In the genomic region with DNA sequence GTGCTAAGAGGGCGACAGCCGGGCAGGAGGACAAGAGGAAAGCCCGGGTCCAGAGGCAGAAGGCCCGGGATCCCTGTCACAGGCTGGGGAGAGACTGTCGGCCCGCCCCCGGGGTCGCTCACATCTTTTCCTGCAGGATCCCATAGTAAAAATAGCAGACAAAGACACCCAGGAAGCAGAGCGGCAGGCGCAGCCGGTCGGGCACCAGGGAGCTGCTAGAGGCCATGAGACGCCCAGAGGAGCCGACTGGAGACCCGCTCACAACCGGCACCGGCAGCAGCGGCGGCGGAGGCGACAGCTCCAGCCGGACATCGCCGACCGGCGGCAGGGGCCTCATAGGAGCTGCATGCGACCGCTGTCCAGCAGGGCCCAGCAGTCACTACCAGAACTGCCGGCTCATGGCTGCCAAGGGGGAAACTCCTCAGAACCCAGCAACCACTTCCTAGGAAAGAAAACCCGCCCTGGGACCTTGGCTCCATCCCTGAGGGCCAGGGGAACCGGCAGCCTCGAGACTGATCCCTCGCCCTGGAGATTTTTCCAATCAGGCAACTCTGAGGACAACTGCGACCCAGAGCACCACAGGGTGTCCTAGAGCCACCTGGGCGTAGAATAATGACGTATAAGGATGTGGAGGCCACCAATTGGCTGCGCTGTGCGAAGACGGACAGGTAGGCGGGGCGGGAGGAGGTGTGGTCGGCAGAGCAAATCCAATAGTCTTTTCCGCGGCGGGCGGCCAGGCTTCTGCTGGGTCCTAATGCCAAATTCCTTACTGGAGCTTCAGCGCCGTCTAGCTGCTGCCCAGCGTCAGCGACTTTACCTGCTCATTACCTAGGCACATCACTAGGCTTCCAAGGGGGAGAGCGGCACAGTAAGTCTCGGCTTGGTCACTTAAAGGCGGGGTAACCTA, we compare ENCODE assay signal across 8 cellular contexts. TPM values are rescaled to one million over a fixed set of nuclear protein-coding genes. Genes with fewer than 3 reads are reported as not detected.
A peak's percentile ranks its signal among the peaks of the same experiment; 100 is the strongest.
DNase-seq lines count a peak whose midpoint lies in the region; ATAC-seq, FAIRE-seq and TF ChIP-seq lines count a peak whose summit lies in the region.

Gene SLC35B1 (minus strand): TSS at position 357 of the 907 bp plus-strand sequence. CDS start 131 bp downstream, at position 226.

- peak within 1 kb of the TSS; percentile 96 for H3K4me3 Mint-ChIP-seq in activated CD4-positive, alpha-beta T cell treated with anti-CD3 and anti-CD28 coated beads, Interleukin-2, amount 10 ng/mL, durations not matched to agents 24 days and 14 days

- no peaks in the 10 kb centered on the region for H3K27me3 ChIP-seq in BLaER1

- H3K36me3 ChIP-seq in BLaER1, result peaks cover 76% of the 10 kb centered on the region

- H3K27me3 Mint-ChIP-seq in activated CD4-positive, alpha-beta T cell treated with anti-CD3 and anti-CD28 coated beads, Interleukin-2, amount 10 ng/mL, durations not matched to agents 24 days and 14 days, result no peaks in the 10 kb centered on the region

- H3K4me3 ChIP-seq in BLaER1 (peak within 1 kb of the TSS; percentile 99), coronary artery (peak within 1 kb of the TSS; percentile 84)

- H3K4me1 Mint-ChIP-seq in activated CD4-positive, alpha-beta T cell treated with anti-CD3 and anti-CD28 coated beads, Interleukin-2, amount 10 ng/mL, durations not matched to agents 24 days and 14 days, result peaks cover 30% of the 10 kb centered on the region

- peak within 1 kb of the TSS; percentile 89 for H3K4me2 ChIP-seq in BLaER1

- H3K27ac ChIP-seq in BLaER1 (peak within 1 kb of the TSS; percentile 99), coronary artery (peak within 1 kb of the TSS; percentile 83 to 92)

- intact Hi-C loops in activated CD4-positive, alpha-beta T cell treated with anti-CD3 and anti-CD28 coated beads, Interleukin-2, amount 10 ng/mL, durations not matched to agents 24 days and 14 days (cut with micrococcal nuclease), result loop anchor here (1.0 to 10.0 kb wide), 10 partner anchors 12 to 387 kb away; partner anchors contain the start of genes DLX3, FAM117A, KAT7 and PDK2

- peaks cover 72% of the 10 kb centered on the region for H3K4me1 ChIP-seq in BLaER1

- peak; percentile 83 for ATAC-seq in HG03460 (IDR thresholded peaks at IDR 0.05; ENCODE audit: unreplicated experiment)

- H3K9ac ChIP-seq in BLaER1, result peak within 1 kb of the TSS; percentile 99

- H3K9me3 Mint-ChIP-seq in activated CD4-positive, alpha-beta T cell treated with anti-CD3 and anti-CD28 coated beads, Interleukin-2, amount 10 ng/mL, durations not matched to agents 24 days and 14 days, result no peaks in the 10 kb centered on the region

- DNase-seq in GM19239 (ENCODE audit: insufficient read length, low spot score), result peak; percentile 95
- DNase-seq in NCI-H526 (lab: John Stamatoyannopoulos, UW), result peak; percentile 99 to 100
- peak; percentile 99 for DNase-seq in activated CD4-positive, alpha-beta T cell treated with anti-CD3 and anti-CD28 coated beads, Interleukin-2, amount 10 ng/mL, durations not matched to agents 24 days and 14 days
- DNase-seq in coronary artery (ENCODE audit: low spot score), result peak; percentile 98
- peak; percentile 100 for DNase-seq in left kidney (ENCODE audit: low read depth, low spot score)
- peak; percentile 97 for DNase-seq in stimulated activated CD4-positive, alpha-beta T cell treated with anti-CD3 and anti-CD28 coated beads, Interleukin-2, amount 100 ng/mL, for 4 hours (ENCODE audit: low read depth)

- FAIRE-seq in GM19239 (lab: Jason Lieb, UNC), result peak; percentile 98

- TF ChIP-seq CTCF in coronary artery (IDR thresholded peaks at IDR 0.05), result peak; percentile 43

- H3K9me3 ChIP-seq in BLaER1, result no peaks in the 10 kb centered on the region

- peak within 1 kb of the TSS; percentile 99 for H3K27ac Mint-ChIP-seq in activated CD4-positive, alpha-beta T cell treated with anti-CD3 and anti-CD28 coated beads, Interleukin-2, amount 10 ng/mL, durations not matched to agents 24 days and 14 days

- no peaks in the 10 kb centered on the region for H4K20me1 ChIP-seq in BLaER1

- peaks cover 39% of the 10 kb centered on the region for H3K36me3 Mint-ChIP-seq in activated CD4-positive, alpha-beta T cell treated with anti-CD3 and anti-CD28 coated beads, Interleukin-2, amount 10 ng/mL, durations not matched to agents 24 days and 14 days (ENCODE audit: low read depth)

RNA-seq across cellular contexts. Expression of gene SLC35B1, which starts in this region (rescaled TPM):
- 78.9 and 79.5 TPM in 2 replicates for total RNA-seq in activated CD4-positive, alpha-beta T cell treated with anti-CD3 and anti-CD28 coated beads, Interleukin-2, amount 10 ng/mL, durations not matched to agents 24 days and 14 days

Comparison
In these comparisons a context has a peak if more than half of its experiments do, and no peak if none do; other contexts are left out.
1. Peak in every context shown above with its lines: DNase-seq, ATAC-seq, H3K4me3 ChIP-seq and H3K27ac ChIP-seq.